9 cellular contexts compared by ENCODE assay signal in genomic region chrX:40646489-40647306, GRCh38. TPM values are rescaled to one million over a fixed set of nuclear protein-coding genes. Genes with fewer than 3 reads are reported as not detected.
DNase-seq lines count a peak whose midpoint lies in the region; ATAC-seq and TF ChIP-seq lines count a peak whose summit lies in the region.
"Had no signal": no experiment of that assay in that cellular context is flagged by ENCODE, and none has a peak within 500 bp of the region (broad histone marks: within the 10 kb centered on the region; RNA-seq: fewer than 3 reads in every experiment).

No MANE protein-coding gene starts in this region.

- in situ Hi-C loops in Caki2 (cut with HindIII; ENCODE audit: low pct_unique_long_range_greater_than_20kb, low sequenced_read_pairs) (no loop called here), KBM-7 (cut with MboI; ENCODE audit: low pct_unique_long_range_greater_than_20kb, low sequenced_read_pairs) (no loop called here)

- peak overlapping the region; percentile 86 to 93 for H3K27ac ChIP-seq in coronary artery

- no peak for TF ChIP-seq CTCF in coronary artery (IDR thresholded peaks at IDR 0.05)

- DNase-seq in Caki2 (ENCODE audit: low read depth) (peak; percentile 17), KBM-7 (peak; percentile 52), coronary artery (ENCODE audit: low spot score) (peak; percentile 78), left lobe of liver (ENCODE audit: low spot score) (peak; percentile 63), COLO829 (ENCODE audit: low spot score) (no peak)
- DNase-seq in activated CD4-positive, CD25-positive, alpha-beta regulatory T cell (lab: John Stamatoyannopoulos, UW), result peak in 3 of 4 experiments; percentile 2 to 3 (median 3)
- DNase-seq in stimulated activated CD8-positive, alpha-beta memory T cell treated with anti-CD3 and anti-CD28 coated beads, Interleukin-4, amount 100 ng/mL, for 48 hours, result peak; percentile 44

- H3K4me3 ChIP-seq in coronary artery, result peak overlapping the region; percentile 91

- ATAC-seq in GM21576 (IDR thresholded peaks at IDR 0.05; ENCODE audit: unreplicated experiment) (peak; percentile 23), left lobe of liver (peak; percentile 68)

RNA-seq across cellular contexts. Expression of gene CXorf38, which starts 0.7 kb away (rescaled TPM):
- total RNA-seq in Caki2 (2014; rRNA removed; shearing (Covaris generic); ENCODE audit: low replicate concordance), result 9.8 and 12.7 TPM in 2 replicates
- total RNA-seq in left lobe of liver, result 5.8 TPM

RNA-seq across cellular contexts. Expression of gene MPC1L, which starts 23.5 kb away (rescaled TPM):
- not detected in 2 replicates for total RNA-seq in Caki2 (2014; rRNA removed; shearing (Covaris generic); ENCODE audit: low replicate concordance)
- not detected for total RNA-seq in left lobe of liver
- total RNA-seq: T-helper 2 cell treated with Interferon-gamma antibody and Interleukin-4, amounts not matched to agents 100 ng/mL and 5 ng/mL, for 36 hours had no signal
